In genomic region chr14:72690324-72690723, GRCh38 we compare ENCODE assay signal across 15 cellular contexts.
A peak's percentile ranks its signal among the peaks of the same experiment; 100 is the strongest.
DNase-seq lines count a peak whose midpoint lies in the region; ATAC-seq, FAIRE-seq and TF ChIP-seq lines count a peak whose summit lies in the region.
"Had no signal": no experiment of that assay in that cellular context is flagged by ENCODE, and none has a peak within 500 bp of the region (broad histone marks: within the 10 kb centered on the region; RNA-seq: fewer than 3 reads in every experiment).

No MANE protein-coding gene starts in this region.

- H3K9me3 ChIP-seq in endothelial cell of umbilical vein (replicated peaks; ENCODE audit: control insufficient read depth, insufficient read depth, low read length), result no peaks in the 10 kb centered on the region
- no peaks in the 10 kb centered on the region for H3K9me3 ChIP-seq in HAP-1

- dilution Hi-C loops in endothelial cell of umbilical vein (cut with MboI; ENCODE audit: extremely low pct_ligation_motif_present, low sequenced_read_pairs), result no loop called here

- no peak overlapping the region for H3K4me3 ChIP-seq in endothelial cell of umbilical vein (replicated peaks in 1 of 3; ENCODE audit: insufficient read depth in 1 of 3, low read depth in 1 of 3, low read length in 3 of 3)
- no peak overlapping the region for H3K4me3 ChIP-seq in HAP-1

- H3K79me2 ChIP-seq in endothelial cell of umbilical vein (ENCODE audit: control insufficient read depth, insufficient read depth, low read length), result no peaks in the 10 kb centered on the region

- H3K27ac ChIP-seq in endothelial cell of umbilical vein (ENCODE audit: insufficient read depth, low read depth, low read length), result no peak overlapping the region

- no TSS peak for BruUV-seq in endothelial cell of umbilical vein (replicated peaks; lab: Mats Ljungman, UMichigan)

- no peak overlapping the region for H3K4me2 ChIP-seq in endothelial cell of umbilical vein (ENCODE audit: insufficient read depth, low read length)

- no peak for DNase-seq in GM12891 (ENCODE audit: insufficient read length, low spot score)
- DNase-seq in HTR-8/SVneo (ENCODE audit: insufficient read length, low spot score), result no peak
- DNase-seq in endothelial cell of umbilical vein (ENCODE audit: low read depth, low spot score), result no peak
- DNase-seq in urothelium cell line (ENCODE audit: low spot score), result no peak
- no peak for DNase-seq in SKM-1 treated with dmso at 0.1 percent for 144 hours (lab: John Stamatoyannopoulos, UW; ENCODE audit: unreplicated experiment)
- no peak for DNase-seq in HAP-1 (ENCODE audit: low spot score in 2 of 2)
- DNase-seq: C1 segment of cervical spinal cord; Calu3; CD4-positive, alpha-beta T cell; DMS79; GOT3; HCEC 1CT had no signal

- no peak overlapping the region for H2AFZ ChIP-seq in endothelial cell of umbilical vein (ENCODE audit: low read depth, low read length)

- H3K27me3 ChIP-seq in endothelial cell of umbilical vein (ENCODE audit: control insufficient read depth in 2 of 2, insufficient read depth in 2 of 2, low read length in 2 of 2) (no peaks in the 10 kb centered on the region), HAP-1 (ENCODE audit: low read depth) (no peaks in the 10 kb centered on the region)

- TF ChIP-seq POLR2A in GM12891 (IDR thresholded peaks at IDR 0.05; ENCODE audit: low read depth, low read length) (no peak), endothelial cell of umbilical vein (IDR thresholded peaks at IDR 0.05; ENCODE audit: low read depth, low read length) (no peak)

- H3K36me3 ChIP-seq in endothelial cell of umbilical vein (ENCODE audit: control insufficient read depth in 2 of 2, extremely low read depth in 1 of 2, insufficient read depth in 2 of 2, low read length in 2 of 2) (no peaks in the 10 kb centered on the region), HAP-1 (replicated peaks) (no peaks in the 10 kb centered on the region)

- TF ChIP-seq CTCF in endothelial cell of umbilical vein (IDR thresholded peaks at IDR 0.05; ENCODE audit: extremely low read depth in 1 of 2, insufficient read depth in 1 of 2, low read depth in 1 of 2, low read length in 2 of 2), result no peak

- in situ Hi-C loops in HAP-1 (cut with MboI; ENCODE audit: low sequenced_read_pairs), result no loop called here

- FAIRE-seq in GM12891 (lab: Jason Lieb, UNC), result peak; percentile 50
- FAIRE-seq in HTR-8/SVneo (lab: Jason Lieb, UNC), result peak; percentile 100
- no peak for FAIRE-seq in endothelial cell of umbilical vein (lab: Jason Lieb, UNC)
- FAIRE-seq in urothelium cell line (lab: Jason Lieb, UNC), result peak; percentile 100
- FAIRE-seq: A204.1, GM12892 had no signal

- no peak overlapping the region for H3K9ac ChIP-seq in endothelial cell of umbilical vein (replicated peaks; ENCODE audit: extremely low read depth, insufficient read depth, low read length)

- H3K4me1 ChIP-seq in endothelial cell of umbilical vein (ENCODE audit: control insufficient read depth, extremely low read depth, insufficient read depth, low read length) (no peaks in the 10 kb centered on the region), HAP-1 (no peaks in the 10 kb centered on the region)

- no peaks in the 10 kb centered on the region for H4K20me1 ChIP-seq in endothelial cell of umbilical vein (replicated peaks; ENCODE audit: control insufficient read depth, extremely low read depth, insufficient read depth, low read length)

- no peak for ATAC-seq in HG02938 (IDR thresholded peaks at IDR 0.05; ENCODE audit: unreplicated experiment)

- CTCF ChIA-PET in endothelial cell of umbilical vein (lab: Charles Lee), result no interaction called here

- intact Hi-C loops in endothelial cell of umbilical vein (cut with micrococcal nuclease), result no loop called here

- no peaks in the 10 kb centered on the region for H3K9me1 ChIP-seq in endothelial cell of umbilical vein (replicated peaks; ENCODE audit: control insufficient read depth, extremely low read depth, insufficient read depth, low read length)

- POLR2A ChIA-PET in endothelial cell of umbilical vein (lab: Charles Lee), result no interaction called here

TF ChIP-seq in GM12891, 5 proteins besides CTCF, POLR2A, EP300 and RAD21:
- TF ChIP-seq POLR2AphosphoS5 (IDR thresholded peaks at IDR 0.05; ENCODE audit: low read depth, low read length), result no peak
- TF ChIP-seq TAF1 (IDR thresholded peaks at IDR 0.05; ENCODE audit: low read depth, low read length), result no peak
- no peak for TF ChIP-seq SPI1 (IDR thresholded peaks at IDR 0.05; ENCODE audit: low read depth, low read length)
- TF ChIP-seq POU2F2 (IDR thresholded peaks at IDR 0.05; ENCODE audit: low read depth, low read length), result no peak
- TF ChIP-seq PAX5 (IDR thresholded peaks at IDR 0.05; ENCODE audit: insufficient read depth, low read length, severe bottlenecking), result no peak

TF ChIP-seq in endothelial cell of umbilical vein, 7 proteins besides CTCF, POLR2A, EP300 and RAD21:
- TF ChIP-seq MYC (IDR thresholded peaks at IDR 0.05; ENCODE audit: low read depth, low read length), result no peak
- peak; percentile 43 for TF ChIP-seq MAX (IDR thresholded peaks at IDR 0.05; ENCODE audit: insufficient read depth, insufficient read length)
- no peak for TF ChIP-seq JUN (IDR thresholded peaks at IDR 0.05; ENCODE audit: borderline replicate concordance, insufficient read depth, insufficient read length, low read depth)
- no peak for TF ChIP-seq EZH2 (IDR thresholded peaks at IDR 0.05; ENCODE audit: borderline replicate concordance, low read depth, low read length, severe bottlenecking)
- no peak for TF ChIP-seq GATA2 (IDR thresholded peaks at IDR 0.05; ENCODE audit: insufficient read depth, insufficient read length, low read depth, low read length)
TF ChIP-seq in endothelial cell of umbilical vein: peak in this region for 1.
